In the genomic region with DNA sequence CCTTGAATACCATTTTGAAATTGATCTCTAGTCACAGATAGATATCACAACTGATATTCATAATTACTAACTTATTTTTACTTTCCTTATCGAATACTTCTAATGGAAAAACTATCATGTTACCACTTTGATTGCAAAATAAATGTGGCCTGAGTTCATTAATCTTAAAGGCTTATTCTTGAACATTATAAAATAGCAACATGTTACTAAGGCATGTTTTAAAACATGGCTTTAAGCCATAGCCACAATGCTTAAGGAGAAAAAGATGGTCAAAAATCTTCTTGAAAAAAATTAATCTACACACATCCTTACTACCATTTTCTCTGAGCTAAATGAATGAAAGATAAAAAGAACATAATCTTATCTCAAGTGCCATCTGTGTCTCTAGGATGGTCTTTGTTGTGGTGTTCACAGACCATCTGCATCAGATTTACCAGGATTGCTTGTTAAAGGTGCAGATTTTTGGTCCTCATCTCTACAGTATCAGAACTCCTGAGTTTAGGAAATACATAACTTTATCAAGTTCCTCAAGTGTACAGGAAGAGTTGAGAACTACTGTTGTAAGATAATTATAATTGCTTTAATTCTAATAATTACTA, we compare ENCODE assay signal across 15 cellular contexts. TPM values are rescaled to one million over a fixed set of nuclear protein-coding genes. Genes with fewer than 3 reads are reported as not detected.
DNase-seq lines count a peak whose midpoint lies in the region; ATAC-seq and TF ChIP-seq lines count a peak whose summit lies in the region.
"Had no signal": no experiment of that assay in that cellular context is flagged by ENCODE, and none has a peak within 500 bp of the region (broad histone marks: within the 10 kb centered on the region; RNA-seq: fewer than 3 reads in every experiment).

No MANE protein-coding gene starts in this region.

- H3K4me1 ChIP-seq in mammary epithelial cell (ENCODE audit: insufficient read depth, low read length), result peaks cover 20% of the 10 kb centered on the region

- intact Hi-C loops in mammary epithelial cell (cut with micrococcal nuclease), result loop anchor here (2.0 kb wide), 1 partner anchor 32 kb away; no protein-coding TSS in a partner anchor
- intact Hi-C loops in MCF 10A (cut with micrococcal nuclease), result no loop called here

- H3K36me3 Mint-ChIP-seq in MCF 10A (ENCODE audit: insufficient read depth, unreplicated experiment), result peaks cover 13% of the 10 kb centered on the region

- no peak overlapping the region for H3K4me3 Mint-ChIP-seq in MCF 10A (ENCODE audit: unreplicated experiment)

- no peaks in the 10 kb centered on the region for H3K36me3 ChIP-seq in mammary epithelial cell (ENCODE audit: insufficient read depth, low read length)

- dilution Hi-C loops in mammary epithelial cell (cut with HindIII; ENCODE audit: low sequenced_read_pairs), result no loop called here

- BruUV-seq in mammary epithelial cell (replicated peaks; lab: Mats Ljungman, UMichigan) (no TSS peak), MCF 10A (replicated peaks; lab: Mats Ljungman, UMichigan) (no TSS peak)

- TF ChIP-seq CTCF in mammary epithelial cell (conservative IDR thresholded peaks at IDR 0.05 in 1 of 2, IDR thresholded peaks at IDR 0.05 in 1 of 2; ENCODE audit: extremely low read depth in 1 of 2, insufficient read depth in 1 of 2, low read depth in 1 of 2, low read length in 2 of 2), result no peak
- no peak for TF ChIP-seq CTCF in MCF 10A (IDR thresholded peaks at IDR 0.05; ENCODE audit: unreplicated experiment)

- DNase-seq in mammary epithelial cell (no peak), MCF 10A (ENCODE audit: unreplicated experiment) (no peak), NCI-H524 treated with DMSO at 0.1 percent for 48 hours (lab: John Stamatoyannopoulos, UW) (peak; percentile 66), fibroblast of gingiva (ENCODE audit: low read depth) (peak; percentile 7), NCI-H1694 (lab: John Stamatoyannopoulos, UW) (no peak)
- DNase-seq in activated CD8-positive, alpha-beta memory T cell treated with anti-CD3 and anti-CD28 coated beads, Interleukin-2, amount 50 U/mL, for 48 hours, result no peak
- DNase-seq: COR-L47, KG1, NCI-H187, NCI-H2227 treated with DMSO at 0.1 percent for 48 hours, NCI-H526, T-helper 2 cell had no signal

- H3K27ac ChIP-seq in mammary epithelial cell (ENCODE audit: insufficient read depth, low read depth, low read length), result peak overlapping the region; percentile 3
- H3K27ac ChIP-seq: GM23248, RWPE1 had no signal

- H3K4me2 ChIP-seq in mammary epithelial cell (ENCODE audit: insufficient read depth, low read depth, low read length), result no peak overlapping the region

- POLR2A ChIA-PET in MCF 10A (lab: Yijun Ruan, JAX), result interaction anchor here (0.6 to 1.1 kb wide), 3 partner anchors 9 to 314 kb away, joined by 3 read pairs; no protein-coding TSS in a partner anchor

- H3K9me3 ChIP-seq in mammary epithelial cell (replicated peaks; ENCODE audit: insufficient read depth, low read length), result no peaks in the 10 kb centered on the region

- no peaks in the 10 kb centered on the region for H3K27me3 ChIP-seq in mammary epithelial cell (ENCODE audit: insufficient read depth, low read length)

- in situ Hi-C loops in mammary epithelial cell (cut with MboI; ENCODE audit: low sequenced_read_pairs in 2 of 2), result no loop called here

- H3K27ac Mint-ChIP-seq in MCF 10A (ENCODE audit: low read depth, unreplicated experiment), result no peak overlapping the region

- H3K79me2 ChIP-seq in mammary epithelial cell (ENCODE audit: insufficient read depth, low read length), result peaks cover 84% of the 10 kb centered on the region

- no peak overlapping the region for H3K9ac ChIP-seq in mammary epithelial cell (ENCODE audit: insufficient read depth, low read length)
- H3K9ac ChIP-seq: GM23248 had no signal

- 100% methylated on average over 1 of the region's 1 CpG for WGBS in mammary epithelial cell (ENCODE audit: low coverage, missing lambda C conversion rate)

- CTCF ChIA-PET in mammary epithelial cell (lab: Charles Lee; ENCODE audit: low non-redundant PET), result no interaction called here
- CTCF ChIA-PET in MCF 10A (lab: Yijun Ruan, JAX), result no interaction called here

- no peak overlapping the region for H2AFZ ChIP-seq in mammary epithelial cell (ENCODE audit: low read depth, low read length)
- H2AFZ ChIP-seq: GM23248 had no signal

- no peak for ATAC-seq in GM18498 (IDR thresholded peaks at IDR 0.05; ENCODE audit: unreplicated experiment)

- no peaks in the 10 kb centered on the region for H3K9me3 Mint-ChIP-seq in MCF 10A (ENCODE audit: unreplicated experiment)

- H3K4me1 Mint-ChIP-seq in MCF 10A (ENCODE audit: insufficient read depth, unreplicated experiment), result peaks cover 33% of the 10 kb centered on the region

- H4K20me1 ChIP-seq in mammary epithelial cell (ENCODE audit: insufficient read depth, low read length), result no peaks in the 10 kb centered on the region

- no peaks in the 10 kb centered on the region for H3K27me3 Mint-ChIP-seq in MCF 10A (ENCODE audit: insufficient read depth, unreplicated experiment)

- H3K4me3 ChIP-seq in mammary epithelial cell (replicated peaks in 1 of 3; ENCODE audit: insufficient read depth in 1 of 3, low read depth in 2 of 3, low read length in 3 of 3), result no peak overlapping the region
- H3K4me3 ChIP-seq: GM23248 had no signal

RNA-seq across cellular contexts. Expression of gene MTX2, which starts 15.3 kb away (rescaled TPM):
- 10 to 100 TPM; 17.0 to 37.3 TPM for total RNA-seq in mammary epithelial cell
- 36.2 TPM for polyA plus RNA-seq in mammary epithelial cell
- 7.2 TPM for polyA minus RNA-seq in mammary epithelial cell
- total RNA-seq in MCF 10A (2022), result 38.0 and 40.9 TPM in 2 replicates

Comparison
In these comparisons a context has a peak if more than half of its experiments do, and no peak if none do; other contexts are left out.
1. DNase-seq: peak in NCI-H524 treated with DMSO at 0.1 percent for 48 hours (single experiment) and fibroblast of gingiva (single experiment); none in mammary epithelial cell (single experiment), MCF 10A (single experiment), activated CD8-positive, alpha-beta memory T cell treated with anti-CD3 and anti-CD28 coated beads, Interleukin-2, amount 50 U/mL, for 48 hours (single experiment) and NCI-H1694 (single experiment).